8 cellular contexts compared by ENCODE assay signal in the genomic region with DNA sequence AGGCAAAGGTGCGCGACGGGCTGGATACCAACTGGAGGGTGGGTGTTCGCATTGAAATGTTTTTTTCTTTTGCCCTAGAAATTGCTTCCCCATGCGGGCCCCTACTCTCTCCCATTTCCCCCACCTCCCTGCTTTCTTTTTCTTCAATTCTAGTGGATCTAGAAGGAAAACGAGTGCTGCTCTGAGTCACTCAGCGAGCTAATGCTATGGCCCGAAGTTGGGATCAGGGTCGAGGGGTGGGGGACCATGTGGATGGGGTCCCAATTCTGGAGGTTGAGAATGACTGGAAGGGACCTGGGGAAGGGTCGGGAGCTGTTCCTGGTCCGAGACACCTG.
DNase-seq lines count a peak whose midpoint lies in the region; ATAC-seq and TF ChIP-seq lines count a peak whose summit lies in the region.

No MANE protein-coding gene starts in this region.

- H3K27me3 Mint-ChIP-seq in Calu3 (ENCODE audit: unreplicated experiment): peaks cover 55% of the 10 kb centered on the region
- H3K27me3 Mint-ChIP-seq in activated naive CD8-positive, alpha-beta T cell treated with anti-CD3 and anti-CD28 coated beads, Interleukin-2, amount 10 ng/mL, durations not matched to agents 7 days and 5 days: peaks cover 70% of the 10 kb centered on the region

- no peak for ATAC-seq in activated naive CD8-positive, alpha-beta T cell treated with anti-CD3 and anti-CD28 coated beads, Interleukin-2, amount 10 ng/mL, durations not matched to agents 7 days and 5 days (ENCODE audit: low read depth)
- ATAC-seq in left ventricle myocardium superior: peak; percentile 13
- no peak for ATAC-seq in GM18861 (IDR thresholded peaks at IDR 0.05; ENCODE audit: unreplicated experiment)

- no TSS peak for BruUV-seq in Calu3 (replicated peaks; lab: Mats Ljungman, UMichigan)

- intact Hi-C loops in Calu3 (cut with micrococcal nuclease; ENCODE audit: unreplicated experiment): no loop called here
- intact Hi-C loops in left ventricle myocardium superior (cut with micrococcal nuclease): no loop called here

- peaks cover 26% of the 10 kb centered on the region for H3K36me3 Mint-ChIP-seq in Calu3 (ENCODE audit: insufficient read depth, unreplicated experiment)
- H3K36me3 Mint-ChIP-seq in activated naive CD8-positive, alpha-beta T cell treated with anti-CD3 and anti-CD28 coated beads, Interleukin-2, amount 10 ng/mL, durations not matched to agents 7 days and 5 days: no peaks in the 10 kb centered on the region

- H3K9me3 Mint-ChIP-seq in Calu3 (ENCODE audit: low read depth, unreplicated experiment): no peaks in the 10 kb centered on the region
- H3K9me3 Mint-ChIP-seq in activated naive CD8-positive, alpha-beta T cell treated with anti-CD3 and anti-CD28 coated beads, Interleukin-2, amount 10 ng/mL, durations not matched to agents 7 days and 5 days: no peaks in the 10 kb centered on the region

- peaks cover 16% of the 10 kb centered on the region for H3K4me1 Mint-ChIP-seq in Calu3 (ENCODE audit: low read depth, unreplicated experiment)
- peaks cover 16% of the 10 kb centered on the region for H3K4me1 Mint-ChIP-seq in activated naive CD8-positive, alpha-beta T cell treated with anti-CD3 and anti-CD28 coated beads, Interleukin-2, amount 10 ng/mL, durations not matched to agents 7 days and 5 days

- peak overlapping the region; percentile 95 for H3K4me3 Mint-ChIP-seq in Calu3 (ENCODE audit: low read depth, unreplicated experiment)
- peak overlapping the region; percentile 50 for H3K4me3 Mint-ChIP-seq in activated naive CD8-positive, alpha-beta T cell treated with anti-CD3 and anti-CD28 coated beads, Interleukin-2, amount 10 ng/mL, durations not matched to agents 7 days and 5 days

- TF ChIP-seq CTCF in Calu3 (IDR thresholded peaks at IDR 0.05; ENCODE audit: unreplicated experiment): no peak
- TF ChIP-seq CTCF in retinal pigment epithelial cell (conservative IDR thresholded peaks at IDR 0.05; ENCODE audit: low read depth, low read length): no peak

- peak overlapping the region; percentile 67 for H3K4me3 ChIP-seq in retinal pigment epithelial cell (ENCODE audit: low read length)

- POLR2A ChIA-PET in activated naive CD8-positive, alpha-beta T cell treated with anti-CD3 and anti-CD28 coated beads, Interleukin-2, amount 10 ng/mL, durations not matched to agents 7 days and 5 days (lab: Charles Lee): no interaction called here

- H3K27ac Mint-ChIP-seq in Calu3 (ENCODE audit: unreplicated experiment): no peak overlapping the region
- H3K27ac Mint-ChIP-seq in activated naive CD8-positive, alpha-beta T cell treated with anti-CD3 and anti-CD28 coated beads, Interleukin-2, amount 10 ng/mL, durations not matched to agents 7 days and 5 days: no peak overlapping the region

- DNase-seq in Calu3 (no peak), left ventricle myocardium superior (no peak), retinal pigment epithelial cell (ENCODE audit: low read depth) (no peak), GDM1 (lab: John Stamatoyannopoulos, UW) (no peak), NCI-H526 (lab: John Stamatoyannopoulos, UW) (no peak)
- DNase-seq in activated naive CD8-positive, alpha-beta T cell treated with anti-CD3 and anti-CD28 coated beads, Interleukin-2, amount 10 ng/mL, durations not matched to agents 7 days and 5 days: no peak
- no peak for DNase-seq in stimulated activated CD4-positive, alpha-beta T cell treated with anti-CD3 and anti-CD28 coated beads, Interleukin-12 subunit alpha, Interleukin-12 subunit beta, amount 100 ng/mL, for 4 hours

- CTCF ChIA-PET in Calu3 (lab: Charles Lee): interaction anchor here (0.5 kb wide), 1 partner anchor 993 kb away, joined by 5 read pairs; no protein-coding TSS in a partner anchor
